ENCODE assay signal across 2 cellular contexts in genomic region chr6:34451192-34451591, GRCh38.
A peak's percentile ranks its signal among the peaks of the same experiment; 100 is the strongest.
TF ChIP-seq lines count a peak whose summit lies in the region.

No MANE protein-coding gene starts in this region.

TF ChIP-seq in HepG2, 621 proteins besides CTCF, POLR2A, EP300 and RAD21:
- 0 out of 2 replicates have a peak, but pooled peaks have one; percentile 23 for TF ChIP-seq ZNF629 (CRISPR knock-in tag; conservative IDR thresholded peaks at IDR 0.05)
- no peak for TF ChIP-seq ZNF20 (CRISPR knock-in tag; IDR thresholded peaks at IDR 0.05)
- no peak for TF ChIP-seq RBM39 (IDR thresholded peaks at IDR 0.05; ENCODE audit: low read depth, low read length, poor library complexity, severe bottlenecking)
- TF ChIP-seq, protein P1, sequence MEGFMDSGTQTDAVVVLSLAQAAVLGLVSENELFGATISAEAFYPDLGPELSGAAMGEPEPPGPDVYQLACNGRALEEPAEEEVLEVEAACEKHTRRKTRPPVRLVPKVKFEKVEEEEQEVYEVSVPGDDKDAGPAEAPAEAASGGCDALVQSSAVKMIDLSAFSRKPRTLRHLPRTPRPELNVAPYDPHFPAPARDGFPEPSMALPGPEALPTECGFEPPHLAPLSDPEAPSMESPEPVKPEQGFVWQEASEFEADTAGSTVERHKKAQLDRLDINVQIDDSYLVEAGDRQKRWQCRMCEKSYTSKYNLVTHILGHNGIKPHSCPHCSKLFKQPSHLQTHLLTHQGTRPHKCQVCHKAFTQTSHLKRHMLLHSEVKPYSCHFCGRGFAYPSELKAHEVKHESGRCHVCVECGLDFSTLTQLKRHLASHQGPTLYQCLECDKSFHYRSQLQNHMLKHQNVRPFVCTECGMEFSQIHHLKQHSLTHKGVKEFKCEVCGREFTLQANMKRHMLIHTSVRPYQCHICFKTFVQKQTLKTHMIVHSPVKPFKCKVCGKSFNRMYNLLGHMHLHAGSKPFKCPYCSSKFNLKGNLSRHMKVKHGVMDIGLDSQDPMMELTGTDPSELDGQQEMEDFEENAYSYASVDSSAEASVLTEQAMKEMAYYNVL (CRISPR knock-in tag; IDR thresholded peaks at IDR 0.05; ENCODE audit: borderline replicate concordance), result no peak
TF ChIP-seq in HepG2: peak in this region for 1.

TF ChIP-seq in K562, 482 proteins besides CTCF, POLR2A, EP300 and RAD21:
- peak; percentile 61 for TF ChIP-seq ADNP (tag; IDR thresholded peaks at IDR 0.05)
- peak; percentile 76 for TF ChIP-seq RBM25 (IDR thresholded peaks at IDR 0.05; ENCODE audit: low read depth, low read length, severe bottlenecking)
- TF ChIP-seq CBX3 (IDR thresholded peaks at IDR 0.05; ENCODE audit: borderline replicate concordance in 1 of 2, low read length in 2 of 2), result no peak
- peak; percentile 68; the same call in 1 of the 2 replicates for TF ChIP-seq BCOR (IDR thresholded peaks at IDR 0.05)
- no peak for TF ChIP-seq ATF6 (CRISPR knock-in tag; IDR thresholded peaks at IDR 0.05)
